14 cellular contexts compared by ENCODE assay signal in the genomic region with DNA sequence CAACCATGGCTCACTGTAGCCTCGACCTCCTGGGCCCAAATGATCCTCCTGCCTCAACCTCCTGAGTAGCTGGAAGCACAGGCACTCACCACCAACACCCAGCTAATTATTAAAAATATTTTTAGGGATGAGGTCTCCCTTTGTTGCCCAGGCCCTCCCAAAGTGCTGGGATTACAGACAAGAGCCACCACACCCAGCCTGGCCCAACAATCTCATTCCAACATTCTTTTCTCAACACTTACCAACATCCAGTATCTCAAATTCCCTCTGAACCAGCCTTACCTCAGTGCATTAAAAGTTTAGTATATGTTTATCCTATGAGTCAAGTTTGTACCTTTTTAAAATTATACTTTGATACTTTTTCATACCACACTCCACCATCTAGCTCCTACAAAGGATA. TPM values are rescaled to one million over a fixed set of nuclear protein-coding genes. Genes with fewer than 3 reads are reported as not detected.
A peak's percentile ranks its signal among the peaks of the same experiment; 100 is the strongest.
DNase-seq lines count a peak whose midpoint lies in the region; TF ChIP-seq lines count a peak whose summit lies in the region.
"Had no signal": no experiment of that assay in that cellular context is flagged by ENCODE, and none has a peak within 500 bp of the region (broad histone marks: within the 10 kb centered on the region; RNA-seq: fewer than 3 reads in every experiment).

No MANE protein-coding gene starts in this region.

- no peaks in the 10 kb centered on the region for H3K27me3 Mint-ChIP-seq in Calu3 (ENCODE audit: unreplicated experiment)
- no peaks in the 10 kb centered on the region for H3K27me3 Mint-ChIP-seq in CD14-positive monocyte (ENCODE audit: low read depth in 3 of 3)

- no peak for TF ChIP-seq RAD21 in SK-N-SH (IDR thresholded peaks at IDR 0.05; ENCODE audit: low read length)

- CTCF ChIA-PET in Calu3 (lab: Charles Lee) = interaction anchor here (1.2 to 3.7 kb wide), 3 partner anchors 10 to 18 kb away, joined by 6 to 14 read pairs (median 6); no protein-coding TSS in a partner anchor
- CTCF ChIA-PET in SK-N-SH (lab: Yijun Ruan, JAX) = interaction anchor here (1.1 to 1.5 kb wide), 2 partner anchors 13 to 45 kb away, joined by 4 to 6 read pairs; no protein-coding TSS in a partner anchor

- intact Hi-C loops in Calu3 (cut with micrococcal nuclease; ENCODE audit: unreplicated experiment) (loop anchor here (5.0 kb wide), 1 partner anchor 35 kb away; no protein-coding TSS in a partner anchor), CD14-positive monocyte (cut with micrococcal nuclease) (no loop called here)

- H2AFZ ChIP-seq in SK-N-SH (ENCODE audit: low read depth) = no peak overlapping the region
- H2AFZ ChIP-seq in smooth muscle cell (ENCODE audit: low read depth) = no peak overlapping the region

- peaks cover 89% of the 10 kb centered on the region for H3K4me1 Mint-ChIP-seq in Calu3 (ENCODE audit: low read depth, unreplicated experiment)
- no peaks in the 10 kb centered on the region for H3K4me1 Mint-ChIP-seq in CD14-positive monocyte

- H3K4me2 ChIP-seq in SK-N-SH (peak overlapping the region; percentile 50; the same call in 1 of the 2 replicates), smooth muscle cell (peak overlapping the region; percentile 66)

- TF ChIP-seq EP300 in SK-N-SH (IDR thresholded peaks at IDR 0.05; ENCODE audit: borderline replicate concordance in 1 of 2, low read depth in 1 of 2, low read length in 1 of 2) = no peak

- peak overlapping the region; percentile 67 for H3K4me3 Mint-ChIP-seq in Calu3 (ENCODE audit: low read depth, unreplicated experiment)
- no peak overlapping the region for H3K4me3 Mint-ChIP-seq in CD14-positive monocyte

- H3K9ac ChIP-seq in SK-N-SH (peak overlapping the region; percentile 84), smooth muscle cell (ENCODE audit: low read depth) (peak overlapping the region; percentile 87)

- H3K9me3 Mint-ChIP-seq in Calu3 (ENCODE audit: low read depth, unreplicated experiment) (no peaks in the 10 kb centered on the region), CD14-positive monocyte (no peaks in the 10 kb centered on the region)

- H3K27ac ChIP-seq in SK-N-SH (ENCODE audit: low read depth in 2 of 2, low read length in 1 of 2) (peak overlapping the region; percentile 84 to 99; a peak in 3 of 4 replicates), smooth muscle cell (ENCODE audit: low read depth) (peak overlapping the region; percentile 99)

- H3F3A ChIP-seq in SK-N-SH (replicated peaks; ENCODE audit: insufficient read depth) (peaks cover 90% of the 10 kb centered on the region), smooth muscle cell (ENCODE audit: low read depth) (peaks cover 63% of the 10 kb centered on the region)

- peaks cover 86% of the 10 kb centered on the region for H3K79me2 ChIP-seq in SK-N-SH (ENCODE audit: insufficient read depth)
- H3K79me2 ChIP-seq in smooth muscle cell (ENCODE audit: low read depth) = peaks cover 72% of the 10 kb centered on the region

- H3K4me1 ChIP-seq in SK-N-SH (ENCODE audit: control insufficient read depth in 1 of 2, insufficient read depth in 2 of 2, low read depth in 1 of 2, low read length in 1 of 2) = peaks cover 17 to 82% of the 10 kb centered on the region in 2 experiments
- H3K4me1 ChIP-seq in smooth muscle cell (ENCODE audit: low read depth) = peaks cover 80% of the 10 kb centered on the region

- no peak for DNase-seq in Calu3
- no peak for DNase-seq in SK-N-SH
- DNase-seq in fibroblast of the aortic adventitia (ENCODE audit: low read depth) = peak; percentile 74
- no peak for DNase-seq in smooth muscle cell (lab: John Stamatoyannopoulos, UW; ENCODE audit: unreplicated experiment)
- DNase-seq in NCI-H748 treated with DMSO at 0.1 percent for 48 hours (lab: John Stamatoyannopoulos, UW) = no peak
- no peak for DNase-seq in SIG-M5 (lab: John Stamatoyannopoulos, UW)
- no peak for DNase-seq in CD14-positive monocyte (ENCODE audit: low spot score)
- DNase-seq in ureter (ENCODE audit: low spot score) = no peak
- DNase-seq: activated CD8-positive, alpha-beta memory T cell treated with anti-CD3 and anti-CD28 coated beads, Interleukin-2, amount 50 U/mL, for 48 hours; erythroblast; NCI-H2029; OCI-M1; ovary had no signal

- no TSS peak for BruUV-seq in Calu3 (replicated peaks; lab: Mats Ljungman, UMichigan)

- H3K4me3 ChIP-seq in SK-N-SH (ENCODE audit: low read depth in 2 of 2, low read length in 1 of 2) (no peak overlapping the region), fibroblast of the aortic adventitia (ENCODE audit: low read depth, low read length) (no peak overlapping the region), smooth muscle cell (no peak overlapping the region)
- H3K4me3 ChIP-seq: K562, ovary had no signal

- peak overlapping the region; percentile 100 for H3K27ac Mint-ChIP-seq in Calu3 (ENCODE audit: unreplicated experiment)
- peak overlapping the region in 1 of 7 donors; percentile 46 for H3K27ac Mint-ChIP-seq in CD14-positive monocyte

- no peaks in the 10 kb centered on the region for H3K9me2 ChIP-seq in SK-N-SH

- WGBS in SK-N-SH (ENCODE audit: low lambda C conversion rate) = 73% methylated on average over 1 of the region's 1 CpG
- WGBS in smooth muscle cell (ENCODE audit: low lambda C conversion rate) = 100% methylated on average over 1 of the region's 1 CpG

- H3K36me3 ChIP-seq in SK-N-SH (replicated peaks in 1 of 2; ENCODE audit: control insufficient read depth in 1 of 2, insufficient read depth in 2 of 2, low read length in 1 of 2) (peaks cover 55 to 67% of the 10 kb centered on the region in 2 experiments), smooth muscle cell (ENCODE audit: low read depth) (no peaks in the 10 kb centered on the region)
- H3K36me3 ChIP-seq: ovary had no signal

- no peaks in the 10 kb centered on the region for H3K9me3 ChIP-seq in SK-N-SH
- H3K9me3 ChIP-seq in smooth muscle cell (replicated peaks; ENCODE audit: low read depth) = no peaks in the 10 kb centered on the region
- H3K9me3 ChIP-seq: ovary had no signal

- POLR2A ChIA-PET in SK-N-SH (lab: Yijun Ruan, JAX) = no interaction called here

- H3K36me3 Mint-ChIP-seq in Calu3 (ENCODE audit: insufficient read depth, unreplicated experiment) (peaks cover 94% of the 10 kb centered on the region), CD14-positive monocyte (peaks cover 70 to 91% of the 10 kb centered on the region in 2 donors)

- peaks cover 29% of the 10 kb centered on the region for H4K20me1 ChIP-seq in SK-N-SH (ENCODE audit: insufficient read depth)
- peaks cover 62% of the 10 kb centered on the region for H4K20me1 ChIP-seq in smooth muscle cell (ENCODE audit: low read depth)

- TF ChIP-seq CTCF in Calu3 (IDR thresholded peaks at IDR 0.05; ENCODE audit: unreplicated experiment) (no peak), SK-N-SH (IDR thresholded peaks at IDR 0.05) (no peak), fibroblast of the aortic adventitia (IDR thresholded peaks at IDR 0.05; ENCODE audit: insufficient read depth, low read length) (no peak), smooth muscle cell (IDR thresholded peaks at IDR 0.05; ENCODE audit: borderline replicate concordance, insufficient read depth, poor library complexity, severe bottlenecking) (no peak), CD14-positive monocyte (IDR thresholded peaks at IDR 0.05) (no peak)

- H3K27me3 ChIP-seq in SK-N-SH (ENCODE audit: insufficient read depth) (no peaks in the 10 kb centered on the region), smooth muscle cell (ENCODE audit: low read depth) (no peaks in the 10 kb centered on the region)
- H3K27me3 ChIP-seq: ovary had no signal

TF ChIP-seq in SK-N-SH, 30 proteins besides CTCF, POLR2A, EP300 and RAD21:
- no peak for TF ChIP-seq MXI1 (IDR thresholded peaks at IDR 0.05; ENCODE audit: low read depth, low read length)
- no peak for TF ChIP-seq TEAD4 (IDR thresholded peaks at IDR 0.05; ENCODE audit: borderline replicate concordance, insufficient read depth)
- TF ChIP-seq TCF12 (IDR thresholded peaks at IDR 0.05) = no peak
- TF ChIP-seq MEF2A (IDR thresholded peaks at IDR 0.05; ENCODE audit: borderline replicate concordance, low read depth) = no peak
- no peak for TF ChIP-seq SIN3A (IDR thresholded peaks at IDR 0.05; ENCODE audit: borderline replicate concordance, low read depth, low read length)

RNA-seq across cellular contexts. Expression of a gene that starts 25.0 kb away (rescaled TPM):
- total RNA-seq in Calu3 (2022) (3,100 and 3,305 TPM in 2 replicates), fibroblast of the aortic adventitia (ENCODE audit: low replicate concordance) (2,605 and 3,136 TPM in 2 replicates), smooth muscle cell (2,380 and 2,477 TPM in 2 replicates), ureter (684 TPM)
- polyA plus RNA-seq in SK-N-SH (2012; rRNA removed) (4,669 and 5,711 TPM in 2 replicates), smooth muscle cell (2,665 and 3,194 TPM in 2 replicates), CD14-positive monocyte (1,000 to 10,000 TPM; 2,046 to 2,079 TPM)
- 5,477 and 5,705 TPM in 2 replicates for polyA plus RNA-seq in SK-N-SH (2012; cell fraction: cytosol; rRNA removed)
- polyA plus RNA-seq in SK-N-SH (2012; cell fraction: nucleus; rRNA removed) = 2,958 and 4,347 TPM in 2 replicates
